In the genomic region with DNA sequence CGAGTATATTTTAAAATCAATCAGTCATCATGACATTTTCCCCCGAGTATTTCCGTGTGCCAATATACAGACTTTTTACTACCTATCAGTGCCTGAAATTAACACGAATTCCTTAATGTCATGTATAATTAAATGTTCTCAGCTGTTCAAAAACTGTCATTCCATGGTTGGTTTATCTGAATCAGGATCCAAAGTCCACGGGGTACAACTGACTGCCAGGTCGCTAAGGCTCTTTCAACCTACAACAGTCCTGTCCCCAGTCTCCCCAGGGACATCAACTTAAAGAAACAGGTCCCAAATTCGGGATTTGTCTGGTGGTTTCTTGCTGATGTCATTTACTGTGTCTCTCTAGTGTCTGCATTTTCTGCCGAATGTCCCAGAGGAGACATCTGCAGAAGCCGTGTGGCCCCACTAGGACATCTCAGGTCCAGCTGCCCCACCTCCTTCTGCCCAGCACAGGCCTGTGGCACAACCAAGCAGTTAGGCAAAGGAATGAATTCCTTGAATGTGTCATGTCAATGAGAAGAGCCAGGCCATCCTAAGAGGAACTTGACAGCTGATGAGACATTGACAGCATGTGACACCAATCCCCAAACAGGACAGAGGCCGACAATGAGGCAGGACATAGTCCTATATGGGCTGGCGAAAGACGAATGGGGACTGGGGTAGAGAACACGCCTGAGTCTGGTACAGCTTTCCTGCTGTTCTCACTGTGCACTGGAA, we compare ENCODE assay signal across 14 cellular contexts.
DNase-seq lines count a peak whose midpoint lies in the region; ATAC-seq and TF ChIP-seq lines count a peak whose summit lies in the region.
"Had no signal": no experiment of that assay in that cellular context is flagged by ENCODE, and none has a peak within 500 bp of the region (broad histone marks: within the 10 kb centered on the region; RNA-seq: fewer than 3 reads in every experiment).

No MANE protein-coding gene starts in this region.

- peak overlapping the region; percentile 36 for H3K27ac ChIP-seq in osteoblast (ENCODE audit: low read depth, low read length)
- H3K27ac ChIP-seq: suprapubic skin, WERI-Rb-1 had no signal

- H3K4me3 ChIP-seq in osteoblast (ENCODE audit: insufficient read depth, low read length) = no peak overlapping the region
- H3K4me3 ChIP-seq: GM23338, suprapubic skin had no signal

- H3K9me3 ChIP-seq in T-helper 17 cell (ENCODE audit: control insufficient read depth, low read length, poor library complexity, severe bottlenecking) (no peaks in the 10 kb centered on the region), osteoblast (ENCODE audit: low read depth, low read length) (no peaks in the 10 kb centered on the region)
- H3K9me3 ChIP-seq: suprapubic skin had no signal

- peaks cover 11% of the 10 kb centered on the region for H3K36me3 Mint-ChIP-seq in T-helper 17 cell (ENCODE audit: low read depth)

- intact Hi-C loops in left ventricle myocardium superior (cut with micrococcal nuclease) = no loop called here

- H3K36me3 ChIP-seq in osteoblast (ENCODE audit: insufficient read depth, low read length) = peaks cover 55% of the 10 kb centered on the region

- DNase-seq in CD1c-positive myeloid dendritic cell (ENCODE audit: extremely low spot score) = peak; percentile 31
- no peak for DNase-seq in T-helper 17 cell
- peak; percentile 63 for DNase-seq in left ventricle myocardium superior
- no peak for DNase-seq in osteoblast (ENCODE audit: insufficient read length, low spot score, missing footprints)
- DNase-seq in activated CD4-positive, alpha-beta T cell treated with anti-CD3 and anti-CD28 coated beads, Interleukin-2, amount 50 U/mL, for 48 hours = no peak
- no peak for DNase-seq in NAMALWA (ENCODE audit: low spot score)
- DNase-seq: activated CD8-positive, alpha-beta memory T cell treated with anti-CD3 and anti-CD28 coated beads, Interleukin-2, amount 10 ng/mL, durations not matched to agents 7 days and 5 days; natural killer cell; NCI-H1436 treated with DMSO at 0.1 percent for 48 hours had no signal

- H3K4me3 Mint-ChIP-seq in T-helper 17 cell = no peak overlapping the region
- H3K4me3 Mint-ChIP-seq: activated CD8-positive, alpha-beta memory T cell treated with anti-CD3 and anti-CD28 coated beads, Interleukin-2, amount 10 ng/mL, durations not matched to agents 7 days and 5 days; GM23338; natural killer cell had no signal

- no peak overlapping the region for H2AFZ ChIP-seq in osteoblast (ENCODE audit: low read length)
- H2AFZ ChIP-seq: GM23338 had no signal

- H3K27me3 ChIP-seq in osteoblast (ENCODE audit: insufficient read depth, low read length) = no peaks in the 10 kb centered on the region
- H3K27me3 ChIP-seq: suprapubic skin had no signal

- no peaks in the 10 kb centered on the region for H3K27me3 Mint-ChIP-seq in T-helper 17 cell
- H3K27me3 Mint-ChIP-seq: activated CD8-positive, alpha-beta memory T cell treated with anti-CD3 and anti-CD28 coated beads, Interleukin-2, amount 10 ng/mL, durations not matched to agents 7 days and 5 days had no signal

- H3K27ac Mint-ChIP-seq in T-helper 17 cell = peak overlapping the region; percentile 68
- H3K27ac Mint-ChIP-seq: activated CD8-positive, alpha-beta memory T cell treated with anti-CD3 and anti-CD28 coated beads, Interleukin-2, amount 10 ng/mL, durations not matched to agents 7 days and 5 days; GM23338 had no signal

- no peak for TF ChIP-seq CTCF in osteoblast (IDR thresholded peaks at IDR 0.05; ENCODE audit: extremely low read depth, low read depth, low read length)

- peaks cover 78% of the 10 kb centered on the region for H3K79me2 ChIP-seq in osteoblast (ENCODE audit: insufficient read depth, low read length)

- TF ChIP-seq POLR2A in GM18505 (IDR thresholded peaks at IDR 0.05; ENCODE audit: borderline replicate concordance, extremely low read depth, insufficient read depth, insufficient read length) = no peak

- no peak for ATAC-seq in T-helper 17 cell
- ATAC-seq in left ventricle myocardium superior = peak; percentile 87
- ATAC-seq in GM18505 (IDR thresholded peaks at IDR 0.05; ENCODE audit: unreplicated experiment) = no peak
- ATAC-seq in HG02588 (IDR thresholded peaks at IDR 0.05; ENCODE audit: unreplicated experiment) = no peak

- peaks cover 3% of the 10 kb centered on the region for H4K20me1 ChIP-seq in osteoblast (ENCODE audit: insufficient read depth, low read length)

- no peak overlapping the region for H3K4me2 ChIP-seq in osteoblast (ENCODE audit: insufficient read depth, low read length)
- H3K4me2 ChIP-seq: GM23338 had no signal

- peaks cover 4% of the 10 kb centered on the region for H3K4me1 ChIP-seq in osteoblast (ENCODE audit: insufficient read depth, low read length)

- peaks cover 26% of the 10 kb centered on the region for H3K4me1 Mint-ChIP-seq in T-helper 17 cell

Comparison
In these comparisons a context has a peak if more than half of its experiments do, and no peak if none do; other contexts are left out.
1. DNase-seq: peak in CD1c-positive myeloid dendritic cell (single experiment) and left ventricle myocardium superior (single experiment); none in T-helper 17 cell (0 of 3), osteoblast (single experiment), activated CD4-positive, alpha-beta T cell treated with anti-CD3 and anti-CD28 coated beads, Interleukin-2, amount 50 U/mL, for 48 hours (0 of 2) and NAMALWA (single experiment).